23 cellular contexts compared by ENCODE assay signal in genomic region chr5:177333420-177334154, GRCh38.
"Had no signal": no experiment of that assay in that cellular context is flagged by ENCODE, and none has a peak within 500 bp of the region (broad histone marks: within the 10 kb centered on the region; RNA-seq: fewer than 3 reads in every experiment).

No MANE protein-coding gene starts in this region.

- FAIRE-seq: colon, endothelial cell of umbilical vein, small intestine had no signal

- H2AFZ ChIP-seq: hepatocyte had no signal

- H3K27me3 ChIP-seq: body of pancreas, hepatocyte, upper lobe of left lung had no signal

- H3K4me1 ChIP-seq: upper lobe of left lung had no signal

- ATAC-seq: activated CD4-positive, alpha-beta T cell treated with anti-CD3 and anti-CD28 coated beads for 36 hours; activated naive CD8-positive, alpha-beta T cell treated with anti-CD3 and anti-CD28 coated beads, Interleukin-2, amount 50 U/mL, for 24 hours; body of pancreas; esophagus mucosa; sciatic nerve; stimulated activated naive CD8-positive, alpha-beta T cell treated with anti-CD3 and anti-CD28 coated beads, Interleukin-15, Interleukin-2, amounts not matched to agents 100 U/mL and 50 U/mL, for 24 hours had no signal

- H3K4me3 ChIP-seq: body of pancreas, hepatocyte, left ventricle myocardium inferior, upper lobe of left lung had no signal

- DNase-seq: activated CD4-positive, alpha-beta T cell treated with anti-CD3 and anti-CD28 coated beads for 36 hours; activated CD4-positive, alpha-beta T cell treated with anti-CD3 and anti-CD28 coated beads, Interleukin-2, amount 50 U/mL, for 4 hours; activated CD8-positive, alpha-beta memory T cell treated with anti-CD3 and anti-CD28 coated beads for 24 hours; activated naive CD4-positive, alpha-beta T cell treated with anti-CD3 and anti-CD28 coated beads, Interleukin-2, amount 10 ng/mL, durations not matched to agents 7 days and 5 days; activated naive CD8-positive, alpha-beta T cell treated with anti-CD3 and anti-CD28 coated beads, Interleukin-2, amount 50 U/mL, for 24 hours; activated T-cell treated with anti-CD3 and anti-CD28 coated beads, Interleukin-2, amount 50 U/mL, for 48 hours; body of pancreas; caudate nucleus; effector memory CD4-positive, alpha-beta T cell; foreskin melanocyte; left ventricle myocardium inferior; nucleus accumbens; small intestine; stimulated activated CD4-positive, alpha-beta T cell treated with anti-CD3 and anti-CD28 coated beads, Interleukin-2, amount 100 ng/mL, for 48 hours; stimulated activated CD8-positive, alpha-beta memory T cell treated with anti-CD3 and anti-CD28 coated beads, Interleukin-4, amount 100 ng/mL, for 48 hours; stimulated activated naive CD8-positive, alpha-beta T cell treated with anti-CD3 and anti-CD28 coated beads, Interleukin-15, Interleukin-2, amounts not matched to agents 100 U/mL and 50 U/mL, for 24 hours; T-helper 9 cell; upper lobe of left lung had no signal

- H3K27ac ChIP-seq: body of pancreas, hepatocyte, left ventricle myocardium inferior, upper lobe of left lung had no signal

- H3K4me2 ChIP-seq: hepatocyte had no signal

- H3K9me3 ChIP-seq: body of pancreas, left ventricle myocardium inferior, upper lobe of left lung had no signal

- H3K79me2 ChIP-seq: hepatocyte had no signal
